Comparison of ENCODE assay signal across 20 cellular contexts in the genomic region with DNA sequence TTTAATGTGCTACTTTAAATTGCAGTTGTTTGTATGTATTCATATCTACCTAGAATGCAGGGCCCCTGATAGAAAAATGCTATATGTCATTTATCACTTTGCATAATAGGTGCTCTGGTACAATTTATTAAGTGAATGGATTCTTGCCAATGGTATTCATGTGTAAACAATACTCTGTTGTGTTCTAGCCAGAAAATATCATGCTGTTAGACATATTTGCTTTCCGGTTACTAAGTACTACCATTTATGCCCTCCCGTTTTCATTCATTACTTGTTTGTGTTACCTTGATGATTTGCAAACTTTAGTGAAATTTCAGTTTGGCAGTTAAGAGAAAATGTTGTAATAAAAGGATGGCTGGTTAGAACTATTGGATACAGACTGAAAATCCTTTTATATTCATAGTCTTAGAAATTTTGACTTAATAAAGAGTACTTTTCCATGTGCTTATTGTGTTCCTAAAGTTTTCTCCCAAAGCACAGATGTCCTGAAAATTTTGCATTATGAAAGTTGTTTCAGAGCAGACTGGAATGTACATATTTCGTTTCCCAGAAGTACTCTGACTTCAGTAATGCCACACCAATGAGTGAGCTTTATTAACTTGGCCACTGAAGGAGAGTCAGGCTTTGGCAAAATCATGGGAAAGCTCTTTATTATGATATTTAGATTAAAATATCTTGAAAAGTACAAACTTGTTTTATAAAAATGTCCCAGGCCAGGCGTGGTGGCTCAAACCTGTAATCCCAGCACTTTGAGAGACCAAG. TPM values are rescaled to one million over a fixed set of nuclear protein-coding genes. Genes with fewer than 3 reads are reported as not detected.
A peak's percentile ranks its signal among the peaks of the same experiment; 100 is the strongest.
DNase-seq lines count a peak whose midpoint lies in the region; ATAC-seq and TF ChIP-seq lines count a peak whose summit lies in the region.
"Had no signal": no experiment of that assay in that cellular context is flagged by ENCODE, and none has a peak within 500 bp of the region (broad histone marks: within the 10 kb centered on the region; RNA-seq: fewer than 3 reads in every experiment).

No MANE protein-coding gene starts in this region.

- intact Hi-C loops in right cardiac atrium (cut with DNase I): loop anchor here in 2 of 4 donors (5.0 to 10.0 kb wide), 2 partner anchors 191 to 199 kb away; no protein-coding TSS in a partner anchor
- intact Hi-C loops in MCF 10A (cut with micrococcal nuclease): no loop called here

- H3K36me3 Mint-ChIP-seq in MCF 10A (ENCODE audit: insufficient read depth, unreplicated experiment): peaks cover 87% of the 10 kb centered on the region

- no peak overlapping the region for H3K4me3 Mint-ChIP-seq in MCF 10A (ENCODE audit: unreplicated experiment)
- H3K4me3 Mint-ChIP-seq: activated CD8-positive, alpha-beta T cell treated with anti-CD3 and anti-CD28 coated beads, Interleukin-2, amount 10 ng/mL, durations not matched to agents 7 days and 5 days; activated naive CD8-positive, alpha-beta T cell treated with anti-CD3 and anti-CD28 coated beads for 36 hours; B cell; naive B cell had no signal

- H3K27ac Mint-ChIP-seq in MCF 10A (ENCODE audit: low read depth, unreplicated experiment): no peak overlapping the region
- H3K27ac Mint-ChIP-seq: activated CD8-positive, alpha-beta T cell treated with anti-CD3 and anti-CD28 coated beads, Interleukin-2, amount 10 ng/mL, durations not matched to agents 7 days and 5 days; activated naive CD8-positive, alpha-beta T cell treated with anti-CD3 and anti-CD28 coated beads for 36 hours; B cell had no signal

- peak; percentile 12 for DNase-seq in EH (ENCODE audit: low read depth)
- peak; percentile 56 for DNase-seq in NCI-H1105 treated with DMSO at 0.1 percent for 48 hours (lab: John Stamatoyannopoulos, UW)
- DNase-seq in SK-MEL-5 (ENCODE audit: low read depth, low spot score): peak; percentile 40
- DNase-seq in iris pigment epithelial cell (ENCODE audit: low read depth): peak; percentile 47
- no peak for DNase-seq in right cardiac atrium
- DNase-seq in MCF 10A (ENCODE audit: unreplicated experiment): no peak
- DNase-seq: activated CD8-positive, alpha-beta T cell treated with anti-CD3 and anti-CD28 coated beads, Interleukin-2, amount 10 ng/mL, durations not matched to agents 7 days and 5 days; activated naive CD8-positive, alpha-beta T cell treated with anti-CD3 and anti-CD28 coated beads for 36 hours; effector CD4-positive, alpha-beta T cell; HCEC 1CT; islet precursor cell; mammary epithelial cell; naive B cell; NCI-H2227 treated with DMSO at 0.1 percent for 48 hours; Right ventricle myocardium superior; T-helper 1 cell had no signal

- POLR2A ChIA-PET in MCF 10A (lab: Yijun Ruan, JAX): interaction anchor here (0.6 kb wide), 1 partner anchor 206 kb away, joined by 3 read pairs; no protein-coding TSS in a partner anchor

- H3K27me3 ChIP-seq in right cardiac atrium (ENCODE audit: control insufficient read depth, insufficient read depth): no peaks in the 10 kb centered on the region
- H3K27me3 ChIP-seq: suprapubic skin had no signal

- H3K4me3 ChIP-seq in right cardiac atrium (ENCODE audit: low read length): no peak overlapping the region
- H3K4me3 ChIP-seq: skin epidermis, suprapubic skin had no signal

- no peak for ATAC-seq in GM21528 (IDR thresholded peaks at IDR 0.05; ENCODE audit: low FRiP score, unreplicated experiment)
- ATAC-seq in right cardiac atrium: no peak
- ATAC-seq: activated CD8-positive, alpha-beta T cell treated with anti-CD3 and anti-CD28 coated beads, Interleukin-2, amount 10 ng/mL, durations not matched to agents 7 days and 5 days had no signal

- H3K27me3 Mint-ChIP-seq in MCF 10A (ENCODE audit: insufficient read depth, unreplicated experiment): no peaks in the 10 kb centered on the region
- H3K27me3 Mint-ChIP-seq: activated naive CD8-positive, alpha-beta T cell treated with anti-CD3 and anti-CD28 coated beads for 36 hours; B cell; naive B cell had no signal

- no peaks in the 10 kb centered on the region for H3K9me3 Mint-ChIP-seq in MCF 10A (ENCODE audit: unreplicated experiment)
- H3K9me3 Mint-ChIP-seq: activated naive CD8-positive, alpha-beta T cell treated with anti-CD3 and anti-CD28 coated beads for 36 hours; naive B cell had no signal

- CTCF ChIA-PET in MCF 10A (lab: Yijun Ruan, JAX): interaction anchor here (0.6 to 3.8 kb wide), 7 partner anchors 30 to 1030 kb away, joined by 3 to 51 read pairs (median 15); partner anchors contain the start of gene RPF2

- in situ Hi-C loops in SK-MEL-5 (cut with HindIII; ENCODE audit: low pct_unique_long_range_greater_than_20kb, low sequenced_read_pairs): no loop called here

- no TSS peak for BruUV-seq in MCF 10A (replicated peaks; lab: Mats Ljungman, UMichigan)

- H3K4me1 ChIP-seq in right cardiac atrium (ENCODE audit: control insufficient read depth, insufficient read depth, low read length): no peaks in the 10 kb centered on the region

- no peak overlapping the region for H3K27ac ChIP-seq in right cardiac atrium (ENCODE audit: low read length)
- H3K27ac ChIP-seq: skin epidermis, suprapubic skin had no signal

- no peaks in the 10 kb centered on the region for H3K9me3 ChIP-seq in right cardiac atrium (ENCODE audit: control insufficient read depth, low read length)
- H3K9me3 ChIP-seq: suprapubic skin had no signal

- 71% methylated on average over 4 of the region's 4 CpGs for WGBS in right cardiac atrium

- no peaks in the 10 kb centered on the region for H3K4me1 Mint-ChIP-seq in MCF 10A (ENCODE audit: insufficient read depth, unreplicated experiment)

- no peak for TF ChIP-seq CTCF in MCF 10A (IDR thresholded peaks at IDR 0.05; ENCODE audit: unreplicated experiment)

RNA-seq across cellular contexts. Expression of gene RPF2, which starts 31.5 kb away (rescaled TPM):
- 55.2 and 56.8 TPM in 2 replicates for total RNA-seq in SK-MEL-5 (2014; rRNA removed; shearing (Covaris generic))
- polyA plus RNA-seq in SK-MEL-5 (2015; cell fraction: cytosol; rRNA removed): 28.9 and 29.5 TPM in 2 replicates
- polyA plus RNA-seq in SK-MEL-5 (2015; cell fraction: nucleus; rRNA removed): 19.9 and 37.6 TPM in 2 replicates
- total RNA-seq in right cardiac atrium (10 to 100 TPM; 21.2 to 26.7 (median 24.0) TPM), MCF 10A (2022) (78.8 and 85.4 TPM in 2 replicates)
- polyA plus RNA-seq in right cardiac atrium: 21.5 TPM

RNA-seq across cellular contexts. Expression of gene GTF3C6, which starts 54.8 kb away (rescaled TPM):
- 67.1 and 73.4 TPM in 2 replicates for total RNA-seq in SK-MEL-5 (2014; rRNA removed; shearing (Covaris generic))
- 42.8 and 58.9 TPM in 2 replicates for polyA plus RNA-seq in SK-MEL-5 (2015; cell fraction: cytosol; rRNA removed)
- 5.1 and 9.6 TPM in 2 replicates for polyA plus RNA-seq in SK-MEL-5 (2015; cell fraction: nucleus; rRNA removed)
- total RNA-seq in right cardiac atrium: 10 to 100 TPM; 83.0 to 98.5 (median 86.5) TPM
- polyA plus RNA-seq in right cardiac atrium: 129 TPM
- 96.8 and 96.9 TPM in 2 replicates for total RNA-seq in MCF 10A (2022)

Comparison
In these comparisons a context has a peak if more than half of its experiments do, and no peak if none do; other contexts are left out.
1. DNase-seq: peak in EH (single experiment), NCI-H1105 treated with DMSO at 0.1 percent for 48 hours (single experiment), SK-MEL-5 (single experiment) and iris pigment epithelial cell (single experiment); none in right cardiac atrium (0 of 3) and MCF 10A (single experiment).